1 cellular context compared by ENCODE assay signal in the genomic region with DNA sequence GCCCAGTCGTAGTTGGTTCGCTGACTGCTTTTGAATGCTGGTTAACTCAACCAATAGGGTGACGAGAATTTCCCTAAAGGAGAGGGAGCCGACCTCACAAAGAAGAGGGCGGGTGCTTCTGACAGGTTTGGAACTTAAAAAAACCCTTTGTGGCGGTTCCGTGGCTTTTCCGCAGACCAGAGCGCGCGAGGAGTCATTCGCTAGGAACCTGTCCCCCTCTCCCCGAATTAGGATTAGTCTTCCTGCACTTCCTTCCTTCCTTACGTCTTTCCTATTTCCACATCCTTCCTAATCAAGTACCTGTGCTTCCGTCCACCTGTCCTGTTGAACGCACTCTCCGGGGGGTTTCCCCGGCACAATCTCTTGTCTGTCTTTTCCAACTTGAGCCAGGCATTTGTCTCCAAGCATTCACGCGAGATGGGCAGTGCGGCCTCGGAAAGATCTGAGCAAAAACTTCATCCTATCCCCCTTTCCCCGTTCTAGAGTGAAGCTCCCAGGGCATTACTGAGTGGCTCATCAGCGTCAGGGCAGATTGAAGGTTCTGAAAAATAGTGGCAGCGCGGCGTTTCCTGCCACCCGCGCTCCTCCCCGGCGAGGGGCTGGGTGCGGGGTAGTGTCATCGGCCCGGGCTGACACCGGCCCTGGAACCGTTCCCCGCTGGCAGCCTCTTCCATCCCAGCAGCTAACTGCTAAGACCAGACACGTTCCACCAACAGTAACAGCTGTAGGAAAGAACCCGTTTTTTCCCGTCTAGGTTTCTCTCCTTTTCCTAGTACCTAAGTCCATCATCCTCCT.
TF ChIP-seq lines count a peak whose summit lies in the region.

No MANE protein-coding gene starts in this region.

TF ChIP-seq in HepG2, 621 proteins besides CTCF, POLR2A, EP300 and RAD21 (continued from another document and continues in another):
- TF ChIP-seq TFE3 (CRISPR knock-in tag; IDR thresholded peaks at IDR 0.05) = no peak; the same call in 1 of the 2 replicates
- TF ChIP-seq MXD3 (CRISPR knock-in tag; IDR thresholded peaks at IDR 0.05) = 0 out of 2 replicates have a peak, but pooled peaks have one; percentile 14
- no peak for TF ChIP-seq SNAPC2 (CRISPR knock-in tag; IDR thresholded peaks at IDR 0.05)
- TF ChIP-seq HDAC6 (IDR thresholded peaks at IDR 0.05; ENCODE audit: low read depth, low read length) = no peak
- 0 out of 2 replicates have a peak, but pooled peaks have one; percentile 28 for TF ChIP-seq NFATC3 (CRISPR knock-in tag; IDR thresholded peaks at IDR 0.05)
- TF ChIP-seq ZNF768 (CRISPR knock-in tag; IDR thresholded peaks at IDR 0.05) = no peak; the same call in 1 of the 2 replicates
- no peak for TF ChIP-seq ZFP1 (CRISPR knock-in tag; IDR thresholded peaks at IDR 0.05)
- no peak for TF ChIP-seq ZNF720 (CRISPR knock-in tag; IDR thresholded peaks at IDR 0.05)
- no peak for TF ChIP-seq ZNF816 (CRISPR knock-in tag; IDR thresholded peaks at IDR 0.05; ENCODE audit: borderline replicate concordance)
- peak; percentile 75; the same call in 1 of the 2 replicates for TF ChIP-seq SNAI1 (CRISPR knock-in tag; IDR thresholded peaks at IDR 0.05; ENCODE audit: borderline replicate concordance)
- TF ChIP-seq, protein P1, sequence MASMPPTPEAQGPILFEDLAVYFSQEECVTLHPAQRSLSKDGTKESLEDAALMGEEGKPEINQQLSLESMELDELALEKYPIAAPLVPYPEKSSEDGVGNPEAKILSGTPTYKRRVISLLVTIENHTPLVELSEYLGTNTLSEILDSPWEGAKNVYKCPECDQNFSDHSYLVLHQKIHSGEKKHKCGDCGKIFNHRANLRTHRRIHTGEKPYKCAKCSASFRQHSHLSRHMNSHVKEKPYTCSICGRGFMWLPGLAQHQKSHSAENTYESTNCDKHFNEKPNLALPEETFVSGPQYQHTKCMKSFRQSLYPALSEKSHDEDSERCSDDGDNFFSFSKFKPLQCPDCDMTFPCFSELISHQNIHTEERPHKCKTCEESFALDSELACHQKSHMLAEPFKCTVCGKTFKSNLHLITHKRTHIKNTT (CRISPR knock-in tag; IDR thresholded peaks at IDR 0.05) = no peak
- TF ChIP-seq ZNF687 (CRISPR knock-in tag; IDR thresholded peaks at IDR 0.05) = peak; percentile 70
- TF ChIP-seq PHF20 (CRISPR knock-in tag; IDR thresholded peaks at IDR 0.05) = peak; percentile 45; the same call in 1 of the 2 replicates
- TF ChIP-seq ZNF282 (IDR thresholded peaks at IDR 0.05; ENCODE audit: partially characterized antibody) = no peak
- no peak for TF ChIP-seq ZNF607 (CRISPR knock-in tag; IDR thresholded peaks at IDR 0.05; ENCODE audit: borderline replicate concordance)
- TF ChIP-seq PTBP1 (IDR thresholded peaks at IDR 0.05; ENCODE audit: low read depth, low read length, poor library complexity, severe bottlenecking) = no peak
- peak; percentile 27; the same call in 1 of the 2 replicates for TF ChIP-seq NR2F2 (IDR thresholded peaks at IDR 0.05; ENCODE audit: borderline replicate concordance, low read depth)
- TF ChIP-seq POGZ (CRISPR knock-in tag; IDR thresholded peaks at IDR 0.05) = no peak
- no peak for TF ChIP-seq CENPX (CRISPR knock-in tag; IDR thresholded peaks at IDR 0.05)
- no peak for TF ChIP-seq KLF11 (CRISPR knock-in tag; IDR thresholded peaks at IDR 0.05)
- 0 out of 2 replicates have a peak, but pooled peaks have one; percentile 26 for TF ChIP-seq ZNF136 (CRISPR knock-in tag; IDR thresholded peaks at IDR 0.05; ENCODE audit: low read depth)
- TF ChIP-seq, protein P2, sequence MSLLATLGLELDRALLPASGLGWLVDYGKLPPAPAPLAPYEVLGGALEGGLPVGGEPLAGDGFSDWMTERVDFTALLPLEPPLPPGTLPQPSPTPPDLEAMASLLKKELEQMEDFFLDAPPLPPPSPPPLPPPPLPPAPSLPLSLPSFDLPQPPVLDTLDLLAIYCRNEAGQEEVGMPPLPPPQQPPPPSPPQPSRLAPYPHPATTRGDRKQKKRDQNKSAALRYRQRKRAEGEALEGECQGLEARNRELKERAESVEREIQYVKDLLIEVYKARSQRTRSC (CRISPR knock-in tag; IDR thresholded peaks at IDR 0.05; ENCODE audit: low read depth) = no peak
- TF ChIP-seq ERF (CRISPR knock-in tag; IDR thresholded peaks at IDR 0.05) = no peak; the same call in 1 of the 2 replicates
- no peak for TF ChIP-seq ZSCAN22 (CRISPR knock-in tag; IDR thresholded peaks at IDR 0.05)
- no peak for TF ChIP-seq SMAD9 (CRISPR knock-in tag; IDR thresholded peaks at IDR 0.05)
- TF ChIP-seq ZNF878 (CRISPR knock-in tag; IDR thresholded peaks at IDR 0.05) = peak; percentile 42; the same call in 1 of the 2 replicates
- no peak for TF ChIP-seq JARID2 (CRISPR knock-in tag; IDR thresholded peaks at IDR 0.05; ENCODE audit: insufficient replicate concordance)
- TF ChIP-seq ZNF547 (CRISPR knock-in tag; IDR thresholded peaks at IDR 0.05) = peak; percentile 38; the same call in 1 of the 2 replicates
- TF ChIP-seq SOX13 (IDR thresholded peaks at IDR 0.05) = no peak
- TF ChIP-seq SOX13 (CRISPR knock-in tag; conservative IDR thresholded peaks at IDR 0.05 in 1 of 2, IDR thresholded peaks at IDR 0.05 in 1 of 2) = no peak
- no peak; the same call in 1 of the 2 replicates for TF ChIP-seq NPAS2 (CRISPR knock-in tag; IDR thresholded peaks at IDR 0.05; ENCODE audit: borderline replicate concordance)
- TF ChIP-seq ZNF616 (CRISPR knock-in tag; IDR thresholded peaks at IDR 0.05; ENCODE audit: low read depth) = no peak
- TF ChIP-seq HMG20A (CRISPR knock-in tag; IDR thresholded peaks at IDR 0.05; ENCODE audit: borderline replicate concordance) = no peak; the same call in 1 of the 2 replicates
- TF ChIP-seq TRIM24 (CRISPR knock-in tag; IDR thresholded peaks at IDR 0.05) = no peak
- TF ChIP-seq NRL (CRISPR knock-in tag; IDR thresholded peaks at IDR 0.05; ENCODE audit: borderline replicate concordance) = no peak
- no peak; the same call in 1 of the 2 replicates for TF ChIP-seq ZNF230 (CRISPR knock-in tag; IDR thresholded peaks at IDR 0.05)
- no peak for TF ChIP-seq ZNF326 (CRISPR knock-in tag; IDR thresholded peaks at IDR 0.05; ENCODE audit: borderline replicate concordance)
- no peak for TF ChIP-seq HOXA9 (CRISPR knock-in tag; IDR thresholded peaks at IDR 0.05; ENCODE audit: borderline replicate concordance)
- no peak for TF ChIP-seq ZNF331 (CRISPR knock-in tag; IDR thresholded peaks at IDR 0.05)
- peak; percentile 85 for TF ChIP-seq ZNF501 (CRISPR knock-in tag; IDR thresholded peaks at IDR 0.05)
- no peak for TF ChIP-seq YEATS2 (CRISPR knock-in tag; IDR thresholded peaks at IDR 0.05; ENCODE audit: borderline replicate concordance)
- TF ChIP-seq MYPOP (CRISPR knock-in tag; IDR thresholded peaks at IDR 0.05) = peak; percentile 61
- TF ChIP-seq SAP130 (CRISPR knock-in tag; IDR thresholded peaks at IDR 0.05; ENCODE audit: low read depth) = peak; percentile 45
- no peak for TF ChIP-seq ZNF17 (CRISPR knock-in tag; IDR thresholded peaks at IDR 0.05)
- no peak for TF ChIP-seq NBN (conservative IDR thresholded peaks at IDR 0.05)
- TF ChIP-seq, protein P3, sequence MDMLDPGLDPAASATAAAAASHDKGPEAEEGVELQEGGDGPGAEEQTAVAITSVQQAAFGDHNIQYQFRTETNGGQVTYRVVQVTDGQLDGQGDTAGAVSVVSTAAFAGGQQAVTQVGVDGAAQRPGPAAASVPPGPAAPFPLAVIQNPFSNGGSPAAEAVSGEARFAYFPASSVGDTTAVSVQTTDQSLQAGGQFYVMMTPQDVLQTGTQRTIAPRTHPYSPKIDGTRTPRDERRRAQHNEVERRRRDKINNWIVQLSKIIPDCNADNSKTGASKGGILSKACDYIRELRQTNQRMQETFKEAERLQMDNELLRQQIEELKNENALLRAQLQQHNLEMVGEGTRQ (IDR thresholded peaks at IDR 0.05; ENCODE audit: low read depth, low read length) = no peak
- TF ChIP-seq, protein P3 (CRISPR knock-in tag; IDR thresholded peaks at IDR 0.05; ENCODE audit: borderline replicate concordance) = no peak
- TF ChIP-seq ZFYVE20 (CRISPR knock-in tag; IDR thresholded peaks at IDR 0.05; ENCODE audit: borderline replicate concordance, low read depth) = no peak; the same call in 1 of the 2 replicates
- TF ChIP-seq BCL3 (CRISPR knock-in tag; IDR thresholded peaks at IDR 0.05) = peak; percentile 45; the same call in 1 of the 2 replicates
- peak; percentile 56 for TF ChIP-seq ISL2 (CRISPR knock-in tag; IDR thresholded peaks at IDR 0.05)
- no peak for TF ChIP-seq TIGD3 (CRISPR knock-in tag; IDR thresholded peaks at IDR 0.05; ENCODE audit: borderline replicate concordance)
- TF ChIP-seq LCORL (IDR thresholded peaks at IDR 0.05) = peak; percentile 38; the same call in 1 of the 2 replicates
- no peak for TF ChIP-seq LCORL (CRISPR knock-in tag; IDR thresholded peaks at IDR 0.05)
- TF ChIP-seq ZNF558 (CRISPR knock-in tag; IDR thresholded peaks at IDR 0.05; ENCODE audit: borderline replicate concordance) = no peak
